In the genomic region with DNA sequence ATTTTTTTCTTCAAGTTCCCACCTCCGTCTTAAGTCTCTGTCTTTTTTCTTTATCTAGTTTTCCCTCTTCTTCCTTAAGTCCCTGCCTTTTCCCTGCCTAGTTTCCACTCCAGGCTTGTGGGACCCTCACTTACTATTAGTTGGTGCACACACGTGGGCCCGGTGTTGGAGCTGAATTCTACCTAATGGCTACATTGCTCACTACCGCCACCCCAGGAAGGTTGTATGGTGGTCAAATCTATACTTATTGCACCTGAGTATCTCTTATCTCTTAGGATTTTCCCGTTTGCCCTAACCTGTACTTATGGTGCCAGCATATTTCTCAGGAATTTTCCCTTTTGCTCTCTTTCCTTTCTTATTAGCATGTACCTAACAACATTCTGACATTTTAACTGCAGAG, we compare ENCODE assay signal across 1 cellular context.
TF ChIP-seq lines count a peak whose summit lies in the region.

No MANE protein-coding gene starts in this region.

TF ChIP-seq in H1, 55 proteins besides CTCF, POLR2A, EP300 and RAD21 (continued from another document):
- no peak for TF ChIP-seq GABPA (IDR thresholded peaks at IDR 0.05; ENCODE audit: borderline replicate concordance, insufficient read depth, low read length)
- no peak for TF ChIP-seq SRF (IDR thresholded peaks at IDR 0.05; ENCODE audit: low read depth, low read length)
- no peak for TF ChIP-seq BCL11A (IDR thresholded peaks at IDR 0.05; ENCODE audit: low read depth in 2 of 2, low read length in 2 of 2)
TF ChIP-seq in H1: peak in this region for 0.
